ENCODE assay signal across 8 cellular contexts in genomic region chr11:10669258-10670033, GRCh38. TPM values are rescaled to one million over a fixed set of nuclear protein-coding genes. Genes with fewer than 3 reads are reported as not detected.
A peak's percentile ranks its signal among the peaks of the same experiment; 100 is the strongest.
DNase-seq lines count a peak whose midpoint lies in the region; ATAC-seq and TF ChIP-seq lines count a peak whose summit lies in the region.

No MANE protein-coding gene starts in this region.

- H3K36me3 ChIP-seq in left ventricle myocardium inferior: no peaks in the 10 kb centered on the region
- no peaks in the 10 kb centered on the region for H3K36me3 ChIP-seq in thoracic aorta
- no peaks in the 10 kb centered on the region for H3K36me3 ChIP-seq in mammary epithelial cell (ENCODE audit: insufficient read depth, low read length)
- H3K36me3 ChIP-seq in OCI-LY7 (ENCODE audit: insufficient read depth, low read length): no peaks in the 10 kb centered on the region

- H3K9me2 ChIP-seq in OCI-LY7 (ENCODE audit: insufficient read depth, low read length): no peaks in the 10 kb centered on the region

- H2AFZ ChIP-seq in mammary epithelial cell (ENCODE audit: low read depth, low read length): no peak overlapping the region
- H2AFZ ChIP-seq in OCI-LY7 (ENCODE audit: low read length): no peak overlapping the region

- CTCF ChIA-PET in mammary epithelial cell (lab: Charles Lee; ENCODE audit: low non-redundant PET): no interaction called here
- CTCF ChIA-PET in OCI-LY7 (lab: Charles Lee; ENCODE audit: unreplicated experiment): no interaction called here

- in situ Hi-C loops in SK-MEL-5 (cut with HindIII; ENCODE audit: low pct_unique_long_range_greater_than_20kb, low sequenced_read_pairs) (no loop called here), mammary epithelial cell (cut with MboI; ENCODE audit: low sequenced_read_pairs in 2 of 2) (no loop called here)

- POLR2A ChIA-PET in OCI-LY7 (lab: Charles Lee): interaction anchor here (0.5 kb wide), 1 partner anchor 228 kb away, joined by 3 read pairs; no protein-coding TSS in a partner anchor

- no peaks in the 10 kb centered on the region for H3K79me2 ChIP-seq in mammary epithelial cell (ENCODE audit: insufficient read depth, low read length)
- no peaks in the 10 kb centered on the region for H3K79me2 ChIP-seq in OCI-LY7 (ENCODE audit: insufficient read depth, low read depth, low read length)

- no peak overlapping the region for H3K4me2 ChIP-seq in mammary epithelial cell (ENCODE audit: insufficient read depth, low read depth, low read length)
- no peak overlapping the region for H3K4me2 ChIP-seq in OCI-LY7 (ENCODE audit: low read length)

- H3K27ac ChIP-seq in left ventricle myocardium inferior (replicated peaks) (peak overlapping the region; percentile 77), thoracic aorta (peak overlapping the region; percentile 90 to 94), mammary epithelial cell (ENCODE audit: insufficient read depth, low read depth, low read length) (no peak overlapping the region), OCI-LY7 (ENCODE audit: low read depth, low read length, poor library complexity, severe bottlenecking) (no peak overlapping the region)

- ATAC-seq in thoracic aorta (ENCODE audit: insufficient number of reproducible peaks, low FRiP score, low read depth): no peak

- H3K9ac ChIP-seq in mammary epithelial cell (ENCODE audit: insufficient read depth, low read length): no peak overlapping the region

- intact Hi-C loops in left ventricle myocardium inferior (cut with micrococcal nuclease) (no loop called here), mammary epithelial cell (cut with micrococcal nuclease) (no loop called here), OCI-LY7 (cut with micrococcal nuclease; ENCODE audit: unreplicated experiment) (no loop called here)

- H3K4me3 ChIP-seq in left ventricle myocardium inferior (no peak overlapping the region), thoracic aorta (peak overlapping the region; percentile 35), mammary epithelial cell (replicated peaks in 1 of 3; ENCODE audit: insufficient read depth in 1 of 3, low read depth in 2 of 3, low read length in 3 of 3) (no peak overlapping the region), OCI-LY7 (ENCODE audit: low read depth, low read length, poor library complexity, severe bottlenecking) (no peak overlapping the region)

- H3K9me3 ChIP-seq in left ventricle myocardium inferior (replicated peaks): no peaks in the 10 kb centered on the region
- H3K9me3 ChIP-seq in thoracic aorta: no peaks in the 10 kb centered on the region
- H3K9me3 ChIP-seq in mammary epithelial cell (replicated peaks; ENCODE audit: insufficient read depth, low read length): no peaks in the 10 kb centered on the region
- H3K9me3 ChIP-seq in OCI-LY7 (ENCODE audit: low read length): no peaks in the 10 kb centered on the region

- DNase-seq in M059J (ENCODE audit: low read depth): peak; percentile 97
- DNase-seq in SK-MEL-5 (ENCODE audit: low read depth, low spot score): peak; percentile 34
- no peak for DNase-seq in left ventricle myocardium inferior
- no peak for DNase-seq in thoracic aorta (ENCODE audit: low spot score)
- no peak for DNase-seq in mammary epithelial cell
- DNase-seq in activated CD8-positive, alpha-beta memory T cell treated with anti-CD3 and anti-CD28 coated beads, Interleukin-2, amount 50 U/mL, for 4 hours: no peak
- DNase-seq in OCI-LY7 (ENCODE audit: low spot score): no peak
- DNase-seq in iPS-NIHi7 (ENCODE audit: extremely low spot score): no peak

- H3K4me1 ChIP-seq in left ventricle myocardium inferior: peaks cover 59% of the 10 kb centered on the region
- H3K4me1 ChIP-seq in thoracic aorta (ENCODE audit: control insufficient read depth in 1 of 2, low read depth in 2 of 2): peaks cover 72 to 100% of the 10 kb centered on the region in 2 donors
- H3K4me1 ChIP-seq in mammary epithelial cell (ENCODE audit: insufficient read depth, low read length): no peaks in the 10 kb centered on the region
- H3K4me1 ChIP-seq in OCI-LY7 (ENCODE audit: insufficient read depth, low read length, poor library complexity, severe bottlenecking): no peaks in the 10 kb centered on the region

- dilution Hi-C loops in mammary epithelial cell (cut with HindIII; ENCODE audit: low sequenced_read_pairs): no loop called here

- H4K20me1 ChIP-seq in mammary epithelial cell (ENCODE audit: insufficient read depth, low read length): no peaks in the 10 kb centered on the region
- H4K20me1 ChIP-seq in OCI-LY7 (ENCODE audit: insufficient read depth, low read length): no peaks in the 10 kb centered on the region

- H3K27me3 ChIP-seq in left ventricle myocardium inferior (ENCODE audit: low read depth) (no peaks in the 10 kb centered on the region), thoracic aorta (replicated peaks; ENCODE audit: insufficient read depth) (no peaks in the 10 kb centered on the region), mammary epithelial cell (ENCODE audit: insufficient read depth, low read length) (no peaks in the 10 kb centered on the region)

- BruUV-seq in mammary epithelial cell (replicated peaks; lab: Mats Ljungman, UMichigan): no TSS peak
- BruUV-seq in OCI-LY7 (replicated peaks; lab: Mats Ljungman, UMichigan): no TSS peak

- WGBS in mammary epithelial cell (ENCODE audit: low coverage, missing lambda C conversion rate): 38% methylated on average over 5 of the region's 5 CpGs

- TF ChIP-seq CTCF in left ventricle myocardium inferior (IDR thresholded peaks at IDR 0.05; ENCODE audit: borderline replicate concordance) (no peak), thoracic aorta (IDR thresholded peaks at IDR 0.05) (no peak), mammary epithelial cell (conservative IDR thresholded peaks at IDR 0.05 in 1 of 2, IDR thresholded peaks at IDR 0.05 in 1 of 2; ENCODE audit: extremely low read depth in 1 of 2, insufficient read depth in 1 of 2, low read depth in 1 of 2, low read length in 2 of 2) (no peak), OCI-LY7 (conservative IDR thresholded peaks at IDR 0.05; ENCODE audit: low read length) (no peak)

RNA-seq across cellular contexts. Expression of gene IRAG1, which starts 24.1 kb away (rescaled TPM):
- 18.4 and 27.5 TPM in 2 replicates for total RNA-seq in M059J (2014; rRNA removed; shearing (Covaris generic))
- 0.08 and 0.21 TPM in 2 replicates for total RNA-seq in SK-MEL-5 (2014; rRNA removed; shearing (Covaris generic))
- polyA plus RNA-seq in SK-MEL-5 (2015; cell fraction: cytosol; rRNA removed): 0.13 TPM in 1 of 2 replicates, not detected in the other
- 0.16 and 0.41 TPM in 2 replicates for polyA plus RNA-seq in SK-MEL-5 (2015; cell fraction: nucleus; rRNA removed)
- 5.1 TPM for total RNA-seq in left ventricle myocardium inferior
- 100 to 1,000 TPM; 281 to 393 TPM for total RNA-seq in thoracic aorta
- total RNA-seq in mammary epithelial cell: 1 to 10 TPM in 1 of 2 donors, under 1 TPM in 1; 0.31 to 2.0 TPM
- 0.14 TPM for polyA plus RNA-seq in mammary epithelial cell
- not detected for polyA minus RNA-seq in mammary epithelial cell
- not detected in 2 replicates for total RNA-seq in OCI-LY7 (2014; rRNA removed; shearing (Covaris generic))
- not detected in 2 replicates for total RNA-seq in OCI-LY7 (2022)

Comparison
In these comparisons a context has a peak if more than half of its experiments do, and no peak if none do; other contexts are left out.
1. DNase-seq: peak in M059J (single experiment) and SK-MEL-5 (single experiment); none in left ventricle myocardium inferior (single experiment), thoracic aorta (single experiment), mammary epithelial cell (single experiment), activated CD8-positive, alpha-beta memory T cell treated with anti-CD3 and anti-CD28 coated beads, Interleukin-2, amount 50 U/mL, for 4 hours (single experiment), OCI-LY7 (single experiment) and iPS-NIHi7 (single experiment).
2. H3K27ac ChIP-seq: peak in left ventricle myocardium inferior (single experiment) and thoracic aorta (2 of 2); none in mammary epithelial cell (single experiment) and OCI-LY7 (single experiment).